Comparison of ENCODE assay signal across 5 cellular contexts in genomic region chr16:59997706-59998105, GRCh38.
A peak's percentile ranks its signal among the peaks of the same experiment; 100 is the strongest.
TF ChIP-seq lines count a peak whose summit lies in the region.

No MANE protein-coding gene starts in this region.

TF ChIP-seq in HepG2, 621 proteins besides CTCF, POLR2A, EP300 and RAD21:
- no peak for TF ChIP-seq ZBTB10 (CRISPR knock-in tag; IDR thresholded peaks at IDR 0.05; ENCODE audit: borderline replicate concordance)
- TF ChIP-seq MAFK (conservative IDR thresholded peaks at IDR 0.05 in 1 of 2, IDR thresholded peaks at IDR 0.05 in 1 of 2; ENCODE audit: low read length in 2 of 2) = peak; percentile 61 to 84
- peak; percentile 80 for TF ChIP-seq MAFF (IDR thresholded peaks at IDR 0.05; ENCODE audit: low read depth, low read length)
TF ChIP-seq in HepG2: peak in this region for 2.

TF ChIP-seq in A549, 52 proteins besides CTCF, POLR2A, EP300 and RAD21:
- TF ChIP-seq MAFK (IDR thresholded peaks at IDR 0.05; ENCODE audit: partially characterized antibody) (peak; percentile 57), TFCP2L1 (CRISPR knock-in tag; IDR thresholded peaks at IDR 0.05) (no peak)
TF ChIP-seq in A549: peak in this region for 1.

TF ChIP-seq in IMR-90, 13 proteins besides CTCF, POLR2A, EP300 and RAD21:
- TF ChIP-seq MAFK (IDR thresholded peaks at IDR 0.05; ENCODE audit: low read depth, low read length) (peak; percentile 53), RCOR1 (IDR thresholded peaks at IDR 0.05; ENCODE audit: insufficient replicate concordance, low read length) (no peak)
TF ChIP-seq in IMR-90: peak in this region for 1.

TF ChIP-seq in WTC11, 78 proteins besides CTCF, POLR2A, EP300 and RAD21:
- TF ChIP-seq ZNF317 (CRISPR knock-in tag; IDR thresholded peaks at IDR 0.05; ENCODE audit: borderline replicate concordance, low read depth) = no peak
- no peak for TF ChIP-seq ZNF512 (CRISPR knock-in tag; IDR thresholded peaks at IDR 0.05; ENCODE audit: borderline replicate concordance)
- TF ChIP-seq GTF2I (CRISPR knock-in tag; conservative IDR thresholded peaks at IDR 0.05) = no peak
- no peak for TF ChIP-seq FOXP4 (CRISPR knock-in tag; IDR thresholded peaks at IDR 0.05)
- TF ChIP-seq JAZF1 (CRISPR knock-in tag; IDR thresholded peaks at IDR 0.05) = no peak
- TF ChIP-seq SOX15 (CRISPR knock-in tag; IDR thresholded peaks at IDR 0.05) = no peak

TF ChIP-seq in SK-N-SH treated with all-trans-retinoic acid at 6 μM for 48 hours, 23 proteins besides CTCF, POLR2A, EP300 and RAD21:
- TF ChIP-seq TSHZ2 (CRISPR knock-in tag; IDR thresholded peaks at IDR 0.05) (no peak), ZC3H10 (CRISPR knock-in tag; IDR thresholded peaks at IDR 0.05) (no peak), CREB5 (CRISPR knock-in tag; IDR thresholded peaks at IDR 0.05; ENCODE audit: low read depth) (no peak), ZNF565 (CRISPR knock-in tag; conservative IDR thresholded peaks at IDR 0.05; ENCODE audit: low read depth) (no peak), PPARA (CRISPR knock-in tag; IDR thresholded peaks at IDR 0.05; ENCODE audit: borderline replicate concordance) (no peak), GLIS3 (CRISPR knock-in tag; IDR thresholded peaks at IDR 0.05) (no peak), ESRRG (CRISPR knock-in tag; IDR thresholded peaks at IDR 0.05) (no peak), ISL1 (CRISPR knock-in tag; IDR thresholded peaks at IDR 0.05) (no peak), SNAI2 (CRISPR knock-in tag; IDR thresholded peaks at IDR 0.05) (no peak), OSR1 (CRISPR knock-in tag; IDR thresholded peaks at IDR 0.05) (no peak), ZFP3 (CRISPR knock-in tag; IDR thresholded peaks at IDR 0.05) (no peak), PATZ1 (CRISPR knock-in tag; IDR thresholded peaks at IDR 0.05; ENCODE audit: borderline replicate concordance) (no peak), TCF4 (CRISPR knock-in tag; IDR thresholded peaks at IDR 0.05; ENCODE audit: borderline replicate concordance) (no peak), ARNTL (CRISPR knock-in tag; IDR thresholded peaks at IDR 0.05; ENCODE audit: borderline replicate concordance, low read depth) (no peak), ZFP30 (CRISPR knock-in tag; IDR thresholded peaks at IDR 0.05) (no peak), ZNF8 (CRISPR knock-in tag; IDR thresholded peaks at IDR 0.05) (no peak)
